In genomic region chr2:113679457-113679856, GRCh38 we compare ENCODE assay signal across 15 cellular contexts. TPM values are rescaled to one million over a fixed set of nuclear protein-coding genes. Genes with fewer than 3 reads are reported as not detected.
DNase-seq lines count a peak whose midpoint lies in the region; ATAC-seq and TF ChIP-seq lines count a peak whose summit lies in the region.
"Had no signal": no experiment of that assay in that cellular context is flagged by ENCODE, and none has a peak within 500 bp of the region (broad histone marks: within the 10 kb centered on the region; RNA-seq: fewer than 3 reads in every experiment).

No MANE protein-coding gene starts in this region.

- no peak for TF ChIP-seq POLR2A in IMR-90 (IDR thresholded peaks at IDR 0.05; ENCODE audit: low read depth, low read length)
- TF ChIP-seq POLR2A in lower leg skin (IDR thresholded peaks at IDR 0.05): no peak

- H3K27ac ChIP-seq in CD8-positive, alpha-beta T cell (ENCODE audit: low read depth, low read length): no peak overlapping the region
- no peak overlapping the region for H3K27ac ChIP-seq in IMR-90 (ENCODE audit: insufficient read depth, low read length)
- H3K27ac ChIP-seq in mesendoderm (ENCODE audit: low read depth, low read length): no peak overlapping the region
- H3K27ac ChIP-seq: GM23248, HL-60 had no signal

- H3K36me3 ChIP-seq in CD8-positive, alpha-beta T cell (ENCODE audit: insufficient read depth, low read length): no peaks in the 10 kb centered on the region
- no peaks in the 10 kb centered on the region for H3K36me3 ChIP-seq in IMR-90 (ENCODE audit: control insufficient read depth, insufficient read depth, low read length)
- H3K36me3 ChIP-seq in mesendoderm (ENCODE audit: control insufficient read depth, insufficient read depth, low read length): no peaks in the 10 kb centered on the region

- no peaks in the 10 kb centered on the region for H3K9me3 ChIP-seq in CD8-positive, alpha-beta T cell (ENCODE audit: low read length)
- H3K9me3 ChIP-seq in IMR-90 (ENCODE audit: control insufficient read depth, insufficient read depth, low read length): no peaks in the 10 kb centered on the region

- 91% methylated on average over 4 of the region's 8 CpGs; no CpG with 5 or more reads in 1 of the 2 experiments for WGBS in IMR-90 (ENCODE audit: extremely low coverage in 2 of 2, insufficient read length in 1 of 2), 2 experiments
- no CpG with 5 or more reads among the region's 8 CpGs for WGBS in mesendoderm (ENCODE audit: extremely low coverage, insufficient coverage, low lambda C conversion rate)
- 84 to 86% methylated on average over 8 of the region's 8 CpGs for WGBS in lower leg skin, 2 donors

- H3K18ac ChIP-seq in IMR-90 (ENCODE audit: low read depth, low read length) (no peak overlapping the region), mesendoderm (ENCODE audit: low read length) (no peak overlapping the region)

- 0 out of 2 replicates have a peak overlapping the region, but pooled peaks have one; percentile 32 for H2BK20ac ChIP-seq in IMR-90 (ENCODE audit: low read depth, low read length)

- H3K27ac Mint-ChIP-seq in CD8-positive, alpha-beta T cell: no peak overlapping the region
- no peak overlapping the region for H3K27ac Mint-ChIP-seq in effector memory CD8-positive, alpha-beta T cell
- H3K27ac Mint-ChIP-seq: B cell; CD4-positive, alpha-beta T cell had no signal

- no peak overlapping the region for H3K14ac ChIP-seq in IMR-90 (replicated peaks; ENCODE audit: low read depth, low read length)

- no peaks in the 10 kb centered on the region for H3K79me2 ChIP-seq in mesendoderm (ENCODE audit: control insufficient read depth, insufficient read depth, low read length)

- H4K5ac ChIP-seq in IMR-90 (ENCODE audit: low read depth, low read length) (no peak overlapping the region), mesendoderm (ENCODE audit: low read length) (no peak overlapping the region)

- H3K4me2 ChIP-seq in IMR-90 (ENCODE audit: low read depth, low read length) (no peak overlapping the region), mesendoderm (ENCODE audit: low read length) (no peak overlapping the region)

- TF ChIP-seq CTCF in CD8-positive, alpha-beta T cell (IDR thresholded peaks at IDR 0.05): no peak
- TF ChIP-seq CTCF in IMR-90 (conservative IDR thresholded peaks at IDR 0.05; ENCODE audit: low read depth, low read length) (no peak), lower leg skin (IDR thresholded peaks at IDR 0.05) (no peak)

- intact Hi-C loops in CD8-positive, alpha-beta T cell (cut with DNase I, micrococcal nuclease): no loop called here
- intact Hi-C loops in IMR-90 (cut with micrococcal nuclease) (no loop called here), Right ventricle myocardium inferior (cut with DNase I) (loop anchor here (5.0 kb wide), 1 partner anchor 52 kb away; the partner anchor contains the start of gene RABL2A), lower leg skin (cut with DNase I; ENCODE audit: low total_unique reads) (no loop called here)

- H3K79me1 ChIP-seq in IMR-90 (ENCODE audit: low read depth in 1 of 2, low read length in 2 of 2) (no peaks in the 10 kb centered on the region), mesendoderm (ENCODE audit: low read length) (no peaks in the 10 kb centered on the region)

- no peak overlapping the region for H3K23ac ChIP-seq in IMR-90 (ENCODE audit: low read depth, low read length)
- no peak overlapping the region for H3K23ac ChIP-seq in mesendoderm (ENCODE audit: low read length)

- H4K8ac ChIP-seq in IMR-90 (ENCODE audit: low read depth in 2 of 2, low read length in 2 of 2) (no peak overlapping the region), mesendoderm (ENCODE audit: low read depth, low read length) (no peak overlapping the region)

- no peaks in the 10 kb centered on the region for H3K4me1 ChIP-seq in CD8-positive, alpha-beta T cell (ENCODE audit: insufficient read depth, low read length)
- H3K4me1 ChIP-seq in IMR-90 (ENCODE audit: control insufficient read depth, insufficient read depth, low read length) (no peaks in the 10 kb centered on the region), mesendoderm (ENCODE audit: control insufficient read depth, low read depth, low read length) (peaks cover 7% of the 10 kb centered on the region)

- H3K9ac ChIP-seq in IMR-90 (ENCODE audit: low read depth, low read length) (no peak overlapping the region), mesendoderm (ENCODE audit: low read length) (no peak overlapping the region)
- H3K9ac ChIP-seq: GM23248 had no signal

- TF ChIP-seq RAD21 in IMR-90 (IDR thresholded peaks at IDR 0.05; ENCODE audit: low read length): no peak

- no peaks in the 10 kb centered on the region for H3K36me3 Mint-ChIP-seq in CD8-positive, alpha-beta T cell
- H3K36me3 Mint-ChIP-seq in effector memory CD8-positive, alpha-beta T cell (ENCODE audit: insufficient read depth): peaks cover 3% of the 10 kb centered on the region

- no peaks in the 10 kb centered on the region for H4K20me1 ChIP-seq in IMR-90 (ENCODE audit: insufficient read depth, low read length)

- no peaks in the 10 kb centered on the region for H3K9me1 ChIP-seq in IMR-90 (ENCODE audit: insufficient read depth, low read length)

- no peak overlapping the region for H3K4me3 ChIP-seq in CD8-positive, alpha-beta T cell (ENCODE audit: low read depth, low read length)
- H3K4me3 ChIP-seq in IMR-90 (ENCODE audit: insufficient read depth, low read depth, low read length): no peak overlapping the region
- no peak overlapping the region for H3K4me3 ChIP-seq in mesendoderm (ENCODE audit: low read length)
- no peak overlapping the region for H3K4me3 ChIP-seq in lower leg skin (ENCODE audit: low read depth, poor library complexity, severe bottlenecking)
- H3K4me3 ChIP-seq: GM23248 had no signal

- H2AK5ac ChIP-seq in IMR-90 (ENCODE audit: low read depth, low read length): no peak overlapping the region; the same call in 1 of the 2 replicates
- H2AK5ac ChIP-seq in mesendoderm (ENCODE audit: low read length): no peak overlapping the region

- no peak for DNase-seq in CD8-positive, alpha-beta T cell
- no peak for DNase-seq in IMR-90
- peak in 1 of 3 experiments; percentile 12 for DNase-seq in effector memory CD8-positive, alpha-beta T cell
- DNase-seq in mesendoderm: peak; percentile 90
- DNase-seq in Right ventricle myocardium inferior (ENCODE audit: missing footprints): no peak
- DNase-seq in lower leg skin (ENCODE audit: low spot score in 2 of 2): no peak
- DNase-seq in activated CD4-positive, alpha-beta T cell treated with anti-CD3 and anti-CD28 coated beads, Interleukin-2, amount 50 U/mL, for 4 hours: no peak
- DNase-seq in activated T-cell treated with anti-CD3 and anti-CD28 coated beads, Interleukin-2, amount 50 U/mL, for 48 hours: no peak
- DNase-seq: C1 segment of cervical spinal cord; CD4-positive, alpha-beta T cell; DMS79; GM23248 had no signal

- H2AFZ ChIP-seq in IMR-90 (replicated peaks; ENCODE audit: low read length, poor library complexity): no peak overlapping the region
- H2AFZ ChIP-seq: GM23248 had no signal

- dilution Hi-C loops in IMR-90 (cut with HindIII; ENCODE audit: low sequenced_read_pairs, unreplicated experiment): no loop called here

- H3K4ac ChIP-seq in IMR-90 (ENCODE audit: low read depth, low read length) (no peak overlapping the region), mesendoderm (ENCODE audit: low read depth, low read length) (no peak overlapping the region)

- peaks cover 7% of the 10 kb centered on the region for H3K4me1 Mint-ChIP-seq in CD8-positive, alpha-beta T cell (ENCODE audit: low read depth)
- peaks cover 8 to 11% of the 10 kb centered on the region in 2 donors for H3K4me1 Mint-ChIP-seq in effector memory CD8-positive, alpha-beta T cell (ENCODE audit: low read depth in 2 of 2)
- H3K4me1 Mint-ChIP-seq: B cell had no signal

- POLR2A ChIA-PET in CD8-positive, alpha-beta T cell (lab: Charles Lee): interaction anchor here (1.8 kb wide), 1 partner anchor 23 kb away, joined by 5 read pairs; no protein-coding TSS in a partner anchor
- POLR2A ChIA-PET in IMR-90 (lab: Charles Lee; ENCODE audit: unreplicated experiment): no interaction called here

- peak; percentile 62 for ATAC-seq in CD8-positive, alpha-beta T cell
- ATAC-seq in IMR-90 (ENCODE audit: low read depth) (no peak), Right ventricle myocardium inferior (no peak)
- ATAC-seq in effector memory CD8-positive, alpha-beta T cell (replicated peaks): peak; percentile 100
- ATAC-seq: HCT116 had no signal

- H3K4me3 Mint-ChIP-seq in CD8-positive, alpha-beta T cell: no peak overlapping the region
- H3K4me3 Mint-ChIP-seq in effector memory CD8-positive, alpha-beta T cell: no peak overlapping the region
- H3K4me3 Mint-ChIP-seq: B cell; CD4-positive, alpha-beta T cell had no signal

- H3K56ac ChIP-seq in IMR-90 (ENCODE audit: extremely low read depth, insufficient read depth, low read length) (no peak overlapping the region), mesendoderm (ENCODE audit: low read length) (no peak overlapping the region)

- H2BK5ac ChIP-seq in IMR-90 (ENCODE audit: low read depth, low read length, poor library complexity, severe bottlenecking) (no peak overlapping the region), mesendoderm (ENCODE audit: low read length) (no peak overlapping the region)

- peak overlapping the region; percentile 62 for H2AK9ac ChIP-seq in IMR-90 (replicated peaks; ENCODE audit: low read depth, low read length, poor library complexity)

- CTCF ChIA-PET in CD8-positive, alpha-beta T cell (lab: Charles Lee): no interaction called here
- CTCF ChIA-PET in IMR-90 (lab: Yijun Ruan, JAX): no interaction called here

- BruUV-seq in IMR-90 (replicated peaks; lab: Mats Ljungman, UMichigan): no TSS peak

- no peaks in the 10 kb centered on the region for H3K9me3 Mint-ChIP-seq in CD8-positive, alpha-beta T cell
- no peaks in the 10 kb centered on the region for H3K9me3 Mint-ChIP-seq in effector memory CD8-positive, alpha-beta T cell
- H3K9me3 Mint-ChIP-seq: CD4-positive, alpha-beta T cell had no signal

- no peaks in the 10 kb centered on the region for H3K27me3 Mint-ChIP-seq in CD8-positive, alpha-beta T cell (ENCODE audit: low read depth)
- H3K27me3 Mint-ChIP-seq in effector memory CD8-positive, alpha-beta T cell: peaks cover 0 to 9% of the 10 kb centered on the region in 2 donors
- H3K27me3 Mint-ChIP-seq: B cell; CD4-positive, alpha-beta T cell had no signal

- in situ Hi-C loops in IMR-90 (cut with MboI; ENCODE audit: low sequenced_read_pairs): no loop called here

- no peak overlapping the region for H2BK120ac ChIP-seq in IMR-90 (ENCODE audit: low read depth, low read length)
- no peak overlapping the region for H2BK120ac ChIP-seq in mesendoderm (ENCODE audit: low read depth, low read length)

- no peak overlapping the region for H2BK15ac ChIP-seq in IMR-90 (ENCODE audit: low read depth, low read length)
- H2BK15ac ChIP-seq in mesendoderm (replicated peaks; ENCODE audit: low read depth): no peak overlapping the region

- H4K91ac ChIP-seq in IMR-90 (ENCODE audit: insufficient read depth, low read depth, low read length): no peak overlapping the region

- H3K27me3 ChIP-seq in CD8-positive, alpha-beta T cell (ENCODE audit: insufficient read depth, low read length): no peaks in the 10 kb centered on the region
- H3K27me3 ChIP-seq in IMR-90 (ENCODE audit: control insufficient read depth, insufficient read depth, low read length) (peaks cover 18% of the 10 kb centered on the region), mesendoderm (ENCODE audit: insufficient read depth, low read length, poor library complexity) (no peaks in the 10 kb centered on the region)

RNA-seq across cellular contexts. Expression of gene RABL2A, which starts 52.4 kb away (rescaled TPM):
- total RNA-seq in CD8-positive, alpha-beta T cell: 10 to 100 TPM; 11.8 to 13.9 TPM
- 2.8 and 3.9 TPM in 2 replicates for total RNA-seq in IMR-90 (2012; rRNA removed)
- 10.5 and 11.0 TPM in 2 replicates for polyA plus RNA-seq in IMR-90 (2012; rRNA removed)
- polyA plus RNA-seq in IMR-90 (2012; cell fraction: cytosol; rRNA removed): 10.4 and 12.1 TPM in 2 replicates
- 32.2 and 76.4 TPM in 2 replicates for polyA plus RNA-seq in IMR-90 (2012; cell fraction: nucleus; rRNA removed; ENCODE audit: low replicate concordance)
- 3.0 TPM for polyA plus RNA-seq in mesendoderm (2013, experiment 1 of 2)
- polyA plus RNA-seq in mesendoderm (2013, experiment 2 of 2): 3.0 TPM
- 5.4 TPM for total RNA-seq in Right ventricle myocardium inferior
- total RNA-seq in lower leg skin: 10 to 100 TPM in 3 of 4 donors, 1 to 10 TPM in 1; 9.2 to 18.0 (median 12.1) TPM

Comparison
In these comparisons a context has a peak if more than half of its experiments do, and no peak if none do; other contexts are left out.
1. ATAC-seq: peak in CD8-positive, alpha-beta T cell (single experiment) and effector memory CD8-positive, alpha-beta T cell (single experiment); none in IMR-90 (single experiment) and Right ventricle myocardium inferior (single experiment).